ENCODE assay signal across 1 cellular context in genomic region chr14:69287096-69287991, GRCh38.
TF ChIP-seq lines count a peak whose summit lies in the region.

No MANE protein-coding gene starts in this region.

TF ChIP-seq in GM23338, 12 proteins besides CTCF, POLR2A, EP300 and RAD21:
- TF ChIP-seq, protein P1, sequence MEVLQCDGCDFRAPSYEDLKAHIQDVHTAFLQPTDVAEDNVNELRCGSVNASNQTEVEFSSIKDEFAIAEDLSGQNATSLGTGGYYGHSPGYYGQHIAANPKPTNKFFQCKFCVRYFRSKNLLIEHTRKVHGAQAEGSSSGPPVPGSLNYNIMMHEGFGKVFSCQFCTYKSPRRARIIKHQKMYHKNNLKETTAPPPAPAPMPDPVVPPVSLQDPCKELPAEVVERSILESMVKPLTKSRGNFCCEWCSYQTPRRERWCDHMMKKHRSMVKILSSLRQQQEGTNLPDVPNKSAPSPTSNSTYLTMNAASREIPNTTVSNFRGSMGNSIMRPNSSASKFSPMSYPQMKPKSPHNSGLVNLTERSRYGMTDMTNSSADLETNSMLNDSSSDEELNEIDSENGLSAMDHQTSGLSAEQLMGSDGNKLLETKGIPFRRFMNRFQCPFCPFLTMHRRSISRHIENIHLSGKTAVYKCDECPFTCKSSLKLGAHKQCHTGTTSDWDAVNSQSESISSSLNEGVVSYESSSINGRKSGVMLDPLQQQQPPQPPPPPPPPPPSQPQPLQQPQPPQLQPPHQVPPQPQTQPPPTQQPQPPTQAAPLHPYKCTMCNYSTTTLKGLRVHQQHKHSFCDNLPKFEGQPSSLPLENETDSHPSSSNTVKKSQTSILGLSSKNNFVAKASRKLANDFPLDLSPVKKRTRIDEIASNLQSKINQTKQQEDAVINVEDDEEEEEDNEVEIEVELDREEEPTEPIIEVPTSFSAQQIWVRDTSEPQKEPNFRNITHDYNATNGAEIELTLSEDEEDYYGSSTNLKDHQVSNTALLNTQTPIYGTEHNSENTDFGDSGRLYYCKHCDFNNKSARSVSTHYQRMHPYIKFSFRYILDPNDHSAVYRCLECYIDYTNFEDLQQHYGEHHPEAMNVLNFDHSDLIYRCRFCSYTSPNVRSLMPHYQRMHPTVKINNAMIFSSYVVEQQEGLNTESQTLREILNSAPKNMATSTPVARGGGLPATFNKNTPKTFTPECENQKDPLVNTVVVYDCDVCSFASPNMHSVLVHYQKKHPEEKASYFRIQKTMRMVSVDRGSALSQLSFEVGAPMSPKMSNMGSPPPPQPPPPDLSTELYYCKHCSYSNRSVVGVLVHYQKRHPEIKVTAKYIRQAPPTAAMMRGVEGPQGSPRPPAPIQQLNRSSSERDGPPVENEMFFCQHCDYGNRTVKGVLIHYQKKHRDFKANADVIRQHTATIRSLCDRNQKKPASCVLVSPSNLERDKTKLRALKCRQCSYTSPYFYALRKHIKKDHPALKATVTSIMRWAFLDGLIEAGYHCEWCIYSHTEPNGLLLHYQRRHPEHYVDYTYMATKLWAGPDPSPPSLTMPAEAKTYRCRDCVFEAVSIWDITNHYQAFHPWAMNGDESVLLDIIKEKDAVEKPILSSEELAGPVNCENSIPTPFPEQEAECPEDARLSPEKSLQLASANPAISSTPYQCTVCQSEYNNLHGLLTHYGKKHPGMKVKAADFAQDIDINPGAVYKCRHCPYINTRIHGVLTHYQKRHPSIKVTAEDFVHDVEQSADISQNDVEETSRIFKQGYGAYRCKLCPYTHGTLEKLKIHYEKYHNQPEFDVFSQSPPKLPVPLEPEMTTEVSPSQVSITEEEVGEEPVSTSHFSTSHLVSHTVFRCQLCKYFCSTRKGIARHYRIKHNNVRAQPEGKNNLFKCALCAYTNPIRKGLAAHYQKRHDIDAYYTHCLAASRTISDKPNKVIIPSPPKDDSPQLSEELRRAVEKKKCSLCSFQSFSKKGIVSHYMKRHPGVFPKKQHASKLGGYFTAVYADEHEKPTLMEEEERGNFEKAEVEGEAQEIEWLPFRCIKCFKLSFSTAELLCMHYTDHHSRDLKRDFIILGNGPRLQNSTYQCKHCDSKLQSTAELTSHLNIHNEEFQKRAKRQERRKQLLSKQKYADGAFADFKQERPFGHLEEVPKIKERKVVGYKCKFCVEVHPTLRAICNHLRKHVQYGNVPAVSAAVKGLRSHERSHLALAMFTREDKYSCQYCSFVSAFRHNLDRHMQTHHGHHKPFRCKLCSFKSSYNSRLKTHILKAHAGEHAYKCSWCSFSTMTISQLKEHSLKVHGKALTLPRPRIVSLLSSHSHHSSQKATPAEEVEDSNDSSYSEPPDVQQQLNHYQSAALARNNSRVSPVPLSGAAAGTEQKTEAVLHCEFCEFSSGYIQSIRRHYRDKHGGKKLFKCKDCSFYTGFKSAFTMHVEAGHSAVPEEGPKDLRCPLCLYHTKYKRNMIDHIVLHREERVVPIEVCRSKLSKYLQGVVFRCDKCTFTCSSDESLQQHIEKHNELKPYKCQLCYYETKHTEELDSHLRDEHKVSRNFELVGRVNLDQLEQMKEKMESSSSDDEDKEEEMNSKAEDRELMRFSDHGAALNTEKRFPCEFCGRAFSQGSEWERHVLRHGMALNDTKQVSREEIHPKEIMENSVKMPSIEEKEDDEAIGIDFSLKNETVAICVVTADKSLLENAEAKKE (CRISPR knock-in tag; IDR thresholded peaks at IDR 0.05): no peak
- TF ChIP-seq STAT1 (IDR thresholded peaks at IDR 0.05; ENCODE audit: unreplicated experiment): no peak
- TF ChIP-seq NANOG (IDR thresholded peaks at IDR 0.05; ENCODE audit: borderline replicate concordance): no peak
- no peak for TF ChIP-seq ZNF331 (CRISPR knock-in tag; IDR thresholded peaks at IDR 0.05; ENCODE audit: low read depth)
- TF ChIP-seq JUNB (IDR thresholded peaks at IDR 0.05; ENCODE audit: unreplicated experiment): no peak
- TF ChIP-seq, protein P2, sequence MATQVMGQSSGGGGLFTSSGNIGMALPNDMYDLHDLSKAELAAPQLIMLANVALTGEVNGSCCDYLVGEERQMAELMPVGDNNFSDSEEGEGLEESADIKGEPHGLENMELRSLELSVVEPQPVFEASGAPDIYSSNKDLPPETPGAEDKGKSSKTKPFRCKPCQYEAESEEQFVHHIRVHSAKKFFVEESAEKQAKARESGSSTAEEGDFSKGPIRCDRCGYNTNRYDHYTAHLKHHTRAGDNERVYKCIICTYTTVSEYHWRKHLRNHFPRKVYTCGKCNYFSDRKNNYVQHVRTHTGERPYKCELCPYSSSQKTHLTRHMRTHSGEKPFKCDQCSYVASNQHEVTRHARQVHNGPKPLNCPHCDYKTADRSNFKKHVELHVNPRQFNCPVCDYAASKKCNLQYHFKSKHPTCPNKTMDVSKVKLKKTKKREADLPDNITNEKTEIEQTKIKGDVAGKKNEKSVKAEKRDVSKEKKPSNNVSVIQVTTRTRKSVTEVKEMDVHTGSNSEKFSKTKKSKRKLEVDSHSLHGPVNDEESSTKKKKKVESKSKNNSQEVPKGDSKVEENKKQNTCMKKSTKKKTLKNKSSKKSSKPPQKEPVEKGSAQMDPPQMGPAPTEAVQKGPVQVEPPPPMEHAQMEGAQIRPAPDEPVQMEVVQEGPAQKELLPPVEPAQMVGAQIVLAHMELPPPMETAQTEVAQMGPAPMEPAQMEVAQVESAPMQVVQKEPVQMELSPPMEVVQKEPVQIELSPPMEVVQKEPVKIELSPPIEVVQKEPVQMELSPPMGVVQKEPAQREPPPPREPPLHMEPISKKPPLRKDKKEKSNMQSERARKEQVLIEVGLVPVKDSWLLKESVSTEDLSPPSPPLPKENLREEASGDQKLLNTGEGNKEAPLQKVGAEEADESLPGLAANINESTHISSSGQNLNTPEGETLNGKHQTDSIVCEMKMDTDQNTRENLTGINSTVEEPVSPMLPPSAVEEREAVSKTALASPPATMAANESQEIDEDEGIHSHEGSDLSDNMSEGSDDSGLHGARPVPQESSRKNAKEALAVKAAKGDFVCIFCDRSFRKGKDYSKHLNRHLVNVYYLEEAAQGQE (IDR thresholded peaks at IDR 0.05; ENCODE audit: unreplicated experiment): no peak
- no peak for TF ChIP-seq EZH2phosphoT487 (IDR thresholded peaks at IDR 0.05; ENCODE audit: unreplicated experiment)
- TF ChIP-seq ZNF114 (CRISPR knock-in tag; IDR thresholded peaks at IDR 0.05): no peak
- TF ChIP-seq POLR2AphosphoS5 (IDR thresholded peaks at IDR 0.05; ENCODE audit: low read depth): no peak
- no peak for TF ChIP-seq ETS1 (IDR thresholded peaks at IDR 0.05)
TF ChIP-seq in GM23338: peak in this region for 0.
